14 cellular contexts compared by ENCODE assay signal in genomic region chr10:37495415-37495814, GRCh38.
DNase-seq lines count a peak whose midpoint lies in the region; ATAC-seq, FAIRE-seq and TF ChIP-seq lines count a peak whose summit lies in the region.
"Had no signal": no experiment of that assay in that cellular context is flagged by ENCODE, and none has a peak within 500 bp of the region (broad histone marks: within the 10 kb centered on the region; RNA-seq: fewer than 3 reads in every experiment).

No MANE protein-coding gene starts in this region.

- TF ChIP-seq CTCF in Caco-2 (IDR thresholded peaks at IDR 0.05; ENCODE audit: insufficient read depth in 1 of 2, low read depth in 1 of 2, low read length in 1 of 2, severe bottlenecking in 1 of 2, unreplicated experiment in 1 of 2), result peak; percentile 19 to 39
- peak; percentile 40 for TF ChIP-seq CTCF in HepG2 (CRISPR knock-in tag; IDR thresholded peaks at IDR 0.05)
- no peak for TF ChIP-seq CTCF in gastroesophageal sphincter (IDR thresholded peaks at IDR 0.05)

- no peaks in the 10 kb centered on the region for H3K9me3 ChIP-seq in Caco-2
- no peaks in the 10 kb centered on the region for H3K9me3 ChIP-seq in HepG2 (ENCODE audit: low read length)
- H3K9me3 ChIP-seq in gastroesophageal sphincter, result no peaks in the 10 kb centered on the region

- TF ChIP-seq EP300 in HepG2 (IDR thresholded peaks at IDR 0.05; ENCODE audit: low read depth in 2 of 2, low read length in 2 of 2) (no peak), HepG2 (CRISPR knock-in tag; IDR thresholded peaks at IDR 0.05; ENCODE audit: borderline replicate concordance) (no peak), gastroesophageal sphincter (IDR thresholded peaks at IDR 0.05) (no peak)

- TF ChIP-seq POLR2A in HepG2 (IDR thresholded peaks at IDR 0.05; ENCODE audit: insufficient read depth in 1 of 2, low read depth in 2 of 2, low read length in 2 of 2) (no peak), gastroesophageal sphincter (IDR thresholded peaks at IDR 0.05) (no peak)

- 5% methylated on average over 1 of the region's 1 CpG for WGBS in HepG2 (ENCODE audit: low lambda C conversion rate)
- 17 to 56% methylated on average over 1 of the region's 1 CpG for WGBS in gastroesophageal sphincter (ENCODE audit: low coverage in 1 of 2), 2 donors

- no peaks in the 10 kb centered on the region for H3K27me3 Mint-ChIP-seq in Caco-2 (ENCODE audit: insufficient read depth, unreplicated experiment)
- H3K27me3 Mint-ChIP-seq: type B pancreatic cell had no signal

- H3K4me3 Mint-ChIP-seq in Caco-2 (ENCODE audit: unreplicated experiment), result no peak overlapping the region
- H3K4me3 Mint-ChIP-seq: type B pancreatic cell had no signal

- CTCF ChIA-PET in Caco-2 (lab: Charles Lee), result interaction anchor here (1.1 to 1.7 kb wide), 3 partner anchors 61 to 607 kb away, joined by 4 to 7 read pairs (median 5); no protein-coding TSS in a partner anchor
- CTCF ChIA-PET in HepG2 (lab: Yijun Ruan, JAX; ENCODE audit: low intra/inter-chr PET ratio, low total read pairs), result interaction anchor here (0.7 to 1.7 kb wide), 2 partner anchors 606 to 1860 kb away, joined by 3 to 8 read pairs; no protein-coding TSS in a partner anchor

- H2AFZ ChIP-seq in HepG2 (ENCODE audit: low read length), result no peak overlapping the region

- no peaks in the 10 kb centered on the region for H3K9me3 Mint-ChIP-seq in Caco-2 (ENCODE audit: unreplicated experiment)

- POLR2A ChIA-PET in Caco-2 (lab: Charles Lee) (no interaction called here), HepG2 (lab: Yijun Ruan, JAX) (no interaction called here)

- H3K4me3 ChIP-seq in Caco-2 (ENCODE audit: low read depth, low read length) (no peak overlapping the region), HepG2 (replicated peaks in 1 of 3; ENCODE audit: insufficient read depth in 1 of 3, low read depth in 2 of 3, low read length in 3 of 3) (no peak overlapping the region), gastroesophageal sphincter (no peak overlapping the region)
- H3K4me3 ChIP-seq: cardiac muscle cell had no signal

- no peak for TF ChIP-seq RAD21 in HepG2 (CRISPR knock-in tag; IDR thresholded peaks at IDR 0.05)

- H3K4me1 ChIP-seq in Caco-2, result peaks cover 19% of the 10 kb centered on the region
- no peaks in the 10 kb centered on the region for H3K4me1 ChIP-seq in HepG2 (ENCODE audit: insufficient read depth, low read length)
- H3K4me1 ChIP-seq in gastroesophageal sphincter, result no peaks in the 10 kb centered on the region

- H3K27ac Mint-ChIP-seq in Caco-2 (ENCODE audit: unreplicated experiment), result no peak overlapping the region
- H3K27ac Mint-ChIP-seq: type B pancreatic cell had no signal

- peak; percentile 56; the same call in 2 of the 3 replicates for ATAC-seq in HepG2
- no peak for ATAC-seq in gastroesophageal sphincter
- ATAC-seq in GM18873 (IDR thresholded peaks at IDR 0.05; ENCODE audit: low FRiP score, unreplicated experiment), result no peak
- ATAC-seq in GM19324 (IDR thresholded peaks at IDR 0.05; ENCODE audit: low FRiP score, unreplicated experiment), result no peak

- no peaks in the 10 kb centered on the region for H4K20me1 ChIP-seq in HepG2 (ENCODE audit: insufficient read depth, low read length)

- intact Hi-C loops in Caco-2 (cut with micrococcal nuclease; ENCODE audit: unreplicated experiment), result loop anchor here (1.0 to 10.0 kb wide), 3 partner anchors 61 to 606 kb away; no protein-coding TSS in a partner anchor
- intact Hi-C loops in HepG2 (cut with micrococcal nuclease; ENCODE audit: unreplicated experiment), result loop anchor here (2.0 kb wide), 1 partner anchor 61 kb away; no protein-coding TSS in a partner anchor

- no TSS peak for BruUV-seq in Caco-2 (replicated peaks; lab: Mats Ljungman, UMichigan)
- BruUV-seq in HepG2 (replicated peaks; lab: Mats Ljungman, UMichigan), result no TSS peak

- H3K9ac ChIP-seq in HepG2 (ENCODE audit: insufficient read depth, low read depth, low read length), result no peak overlapping the region

- FAIRE-seq in HepG2 (lab: Jason Lieb, UNC), result no peak

- in situ Hi-C loops in HepG2 (cut with HindIII; ENCODE audit: extremely low pct_ligation_motif_present, low pct_unique_long_range_greater_than_20kb), result loop anchor here (25.0 kb wide), 1 partner anchor 608 kb away; no protein-coding TSS in a partner anchor

- no peaks in the 10 kb centered on the region for H3K79me2 ChIP-seq in HepG2 (ENCODE audit: insufficient read depth, low read length)

- no peaks in the 10 kb centered on the region for H3K36me3 Mint-ChIP-seq in Caco-2 (ENCODE audit: insufficient read depth, unreplicated experiment)
- H3K36me3 Mint-ChIP-seq: type B pancreatic cell had no signal

- H3K4me2 ChIP-seq in HepG2 (ENCODE audit: low read depth, low read length), result no peak overlapping the region

- H3K27ac ChIP-seq in HepG2 (ENCODE audit: extremely low read length, insufficient read depth, low read length) (no peak overlapping the region), gastroesophageal sphincter (no peak overlapping the region)
- H3K27ac ChIP-seq: cardiac muscle cell had no signal

- no peaks in the 10 kb centered on the region for H3K27me3 ChIP-seq in Caco-2 (replicated peaks; ENCODE audit: control insufficient read depth, insufficient read depth, low read length)
- no peaks in the 10 kb centered on the region for H3K27me3 ChIP-seq in HepG2 (ENCODE audit: control insufficient read depth in 1 of 2, insufficient read depth in 2 of 2, low read length in 2 of 2)
- no peaks in the 10 kb centered on the region for H3K27me3 ChIP-seq in gastroesophageal sphincter
- H3K27me3 ChIP-seq: cardiac muscle cell had no signal

- H3K36me3 ChIP-seq in Caco-2 (ENCODE audit: control insufficient read depth, insufficient read depth, low read length) (no peaks in the 10 kb centered on the region), HepG2 (replicated peaks in 1 of 2; ENCODE audit: control insufficient read depth in 1 of 2, insufficient read depth in 2 of 2, low read length in 2 of 2) (no peaks in the 10 kb centered on the region), gastroesophageal sphincter (no peaks in the 10 kb centered on the region)
- H3K36me3 ChIP-seq: cardiac muscle cell had no signal

- DNase-seq in Caco-2 (no peak), HT1080 (ENCODE audit: low read depth) (peak; percentile 31), T1000 (lab: John Stamatoyannopoulos, UW) (peak; percentile 89), HepG2 (ENCODE audit: low spot score) (no peak), germinal center (ENCODE audit: low spot score) (no peak)
- DNase-seq: DMS153; NCI-H1048; SHP77; stimulated activated CD4-positive, alpha-beta T cell treated with anti-CD3 and anti-CD28 coated beads, Interleukin-4, amount 100 ng/mL, for 4 hours had no signal

- H3K4me1 Mint-ChIP-seq in Caco-2 (ENCODE audit: low read depth, unreplicated experiment), result peaks cover 22% of the 10 kb centered on the region

TF ChIP-seq in HepG2, 621 proteins besides CTCF, POLR2A, EP300 and RAD21:
- TF ChIP-seq STAG1 (CRISPR knock-in tag; IDR thresholded peaks at IDR 0.05) (peak; percentile 30; the same call in 1 of the 2 replicates), MYPOP (CRISPR knock-in tag; IDR thresholded peaks at IDR 0.05) (no peak), POGK (CRISPR knock-in tag; conservative IDR thresholded peaks at IDR 0.05) (no peak), BRCA1 (CRISPR knock-in tag; IDR thresholded peaks at IDR 0.05) (no peak), ARID3A (IDR thresholded peaks at IDR 0.05; ENCODE audit: low read depth, low read length) (no peak), SMC3 (IDR thresholded peaks at IDR 0.05; ENCODE audit: low read length) (peak; percentile 23; the same call in 1 of the 2 replicates), ZNF616 (CRISPR knock-in tag; IDR thresholded peaks at IDR 0.05; ENCODE audit: low read depth) (no peak), YY1 (IDR thresholded peaks at IDR 0.05; ENCODE audit: insufficient read depth, insufficient replicate concordance, low read depth, low read length) (no peak)

Comparison
In these comparisons a context has a peak if more than half of its experiments do, and no peak if none do; other contexts are left out.
1. DNase-seq: peak in HT1080 (single experiment) and T1000 (single experiment); none in Caco-2 (0 of 2), HepG2 (single experiment) and germinal center (single experiment).
2. CTCF ChIP-seq: peak in Caco-2 (2 of 2) and HepG2 (single experiment); none in gastroesophageal sphincter (0 of 4).